In the genomic region with DNA sequence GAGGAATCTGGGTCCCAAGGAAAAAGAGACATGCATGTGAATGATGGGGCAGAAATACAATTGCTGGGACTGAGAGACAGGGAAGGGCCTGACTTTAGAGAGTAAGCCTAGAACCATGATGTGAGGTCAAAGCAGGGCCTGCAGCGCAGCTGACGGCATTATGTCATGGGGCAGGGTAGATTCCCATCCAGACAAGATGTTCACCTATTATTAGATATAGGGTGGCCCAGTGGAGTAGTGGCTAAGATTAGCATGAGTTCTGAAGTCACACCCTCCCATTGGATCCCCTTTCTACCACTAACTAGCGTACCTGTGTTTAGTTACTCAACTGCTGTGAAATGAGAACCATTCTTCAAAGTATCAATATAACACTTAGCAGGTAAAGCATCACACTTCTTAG, we compare ENCODE assay signal across 32 cellular contexts.
"Had no signal": no experiment of that assay in that cellular context is flagged by ENCODE, and none has a peak within 500 bp of the region (broad histone marks: within the 10 kb centered on the region; RNA-seq: fewer than 3 reads in every experiment).

No MANE protein-coding gene starts in this region.

- DNase-seq: Karpas-422, Kasumi-1, KBM-7, KG1, MG63, MM.1S, NCI-H1048, NCI-H1092, NCI-H1092 treated with DMSO at 0.1 percent for 48 hours, NCI-H1105, NCI-H1105 treated with DMSO at 0.1 percent for 48 hours, NCI-H1417, NCI-H1436, NCI-H1436 treated with DMSO at 0.1 percent for 48 hours, NCI-H1694, NCI-H1694 treated with DMSO at 0.1 percent for 48 hours, NCI-H187, NCI-H187 treated with DMSO at 0.1 percent for 48 hours, NCI-H1930, NCI-H2029, NCI-H2029 treated with DMSO at 0.1 percent for 48 hours, NCI-H2081, NCI-H2081 treated with DMSO at 0.1 percent for 48 hours, NCI-H2107, NCI-H2171, NCI-H2171 treated with DMSO at 0.1 percent for 48 hours, NCI-H2227 treated with DMSO at 0.1 percent for 48 hours, NCI-H226, NCI-H345, NCI-H446, NCI-H446 treated with DMSO at 0.1 percent for 48 hours had no signal

- H3K4me3 ChIP-seq: MG63 had no signal

- H3K27me3 ChIP-seq: MG63 had no signal

- H3K27ac ChIP-seq: KMS-11 had no signal

- H3K9me3 ChIP-seq: MG63 had no signal

- H3K4me2 ChIP-seq: KMS-11 had no signal

- H3K9ac ChIP-seq: KMS-11 had no signal
